Comparison of ENCODE assay signal across 8 cellular contexts in genomic region chr6:53065266-53066058, GRCh38. TPM values are rescaled to one million over a fixed set of nuclear protein-coding genes. Genes with fewer than 3 reads are reported as not detected.
A peak's percentile ranks its signal among the peaks of the same experiment; 100 is the strongest.
DNase-seq lines count a peak whose midpoint lies in the region; ATAC-seq and TF ChIP-seq lines count a peak whose summit lies in the region.

TSS of gene FBXO9 (plus strand) at chr6:53065404. CDS start at chr6:53065790, 386 bp downstream.

- peaks cover 41% of the 10 kb centered on the region for H3K79me2 ChIP-seq in DND-41 (ENCODE audit: insufficient read depth, low read length)

- H2AFZ ChIP-seq in DND-41 (ENCODE audit: low read depth, low read length) = peak within 1 kb of the TSS; percentile 93

- H4K20me1 ChIP-seq in DND-41 (ENCODE audit: insufficient read depth, low read length) = peaks cover 13% of the 10 kb centered on the region; the same call in 1 of the 2 replicates

- TF ChIP-seq CTCF in DND-41 (IDR thresholded peaks at IDR 0.05; ENCODE audit: borderline replicate concordance, extremely low read depth, low read length, poor library complexity, severe bottlenecking) (no peak), right atrium auricular region (IDR thresholded peaks at IDR 0.05) (no peak)

- H3K4me3 ChIP-seq in DND-41 (ENCODE audit: low read depth in 1 of 2, low read length in 2 of 2) (peak within 1 kb of the TSS; percentile 66 to 77), HUES48 (ENCODE audit: low read depth, low read length) (peak within 1 kb of the TSS; percentile 98), right atrium auricular region (peak within 1 kb of the TSS; percentile 91 to 98), aorta (ENCODE audit: low read length in 2 of 2) (peak within 1 kb of the TSS; percentile 82 to 90)

- H3K27me3 ChIP-seq in DND-41 (ENCODE audit: insufficient read depth, low read length, poor library complexity) (no peaks in the 10 kb centered on the region), HUES48 (ENCODE audit: control insufficient read depth, insufficient read depth, low read length) (no peaks in the 10 kb centered on the region), right atrium auricular region (no peaks in the 10 kb centered on the region), aorta (ENCODE audit: control insufficient read depth in 1 of 2, insufficient read depth in 2 of 2, low read length in 1 of 2) (no peaks in the 10 kb centered on the region)

- H3K36me3 ChIP-seq in DND-41 (ENCODE audit: insufficient read depth, low read length) (peaks cover 4% of the 10 kb centered on the region; the same call in 1 of the 2 replicates), HUES48 (ENCODE audit: control insufficient read depth, insufficient read depth, low read length) (no peaks in the 10 kb centered on the region), right atrium auricular region (no peaks in the 10 kb centered on the region), aorta (ENCODE audit: control insufficient read depth in 1 of 2, insufficient read depth in 2 of 2, low read length in 1 of 2) (no peaks in the 10 kb centered on the region)

- ATAC-seq in DND-41 (ENCODE audit: insufficient read depth, low read depth) (peak; percentile 64), GM21423 (IDR thresholded peaks at IDR 0.05; ENCODE audit: unreplicated experiment) (peak; percentile 39), SK-N-SH treated with all-trans-retinoic acid at 6 μM for 48 hours (peak; percentile 68), aorta (ENCODE audit: low FRiP score) (peak; percentile 89)

- H3K4me1 ChIP-seq in DND-41 (ENCODE audit: insufficient read depth, low read length) (peaks cover 39% of the 10 kb centered on the region), HUES48 (ENCODE audit: control insufficient read depth, insufficient read depth, low read length) (peaks cover 6% of the 10 kb centered on the region; the same call in 1 of the 2 replicates), right atrium auricular region (peaks cover 0 to 38% of the 10 kb centered on the region in 2 donors), aorta (ENCODE audit: control insufficient read depth in 1 of 2, insufficient read depth in 2 of 2, low read length in 2 of 2) (no peaks in the 10 kb centered on the region)

- H3K27ac ChIP-seq in DND-41 (ENCODE audit: low read length) (peak within 1 kb of the TSS; percentile 88), HUES48 (ENCODE audit: low read depth, low read length) (peak within 1 kb of the TSS; percentile 46), right atrium auricular region (peak within 1 kb of the TSS; percentile 87 to 97), aorta (ENCODE audit: low read depth in 1 of 2, low read length in 2 of 2) (peak within 1 kb of the TSS; percentile 15 to 79)

- intact Hi-C loops in aorta (cut with DNase I) = loop anchor here (1.0 kb wide), 2 partner anchors 11 to 183 kb away; no protein-coding TSS in a partner anchor

- H3K4me2 ChIP-seq in DND-41 (ENCODE audit: insufficient read depth, low read length) = peak within 1 kb of the TSS; percentile 94

- DNase-seq in DND-41 (peak; percentile 81), right atrium auricular region (ENCODE audit: low spot score) (no peak), putamen (ENCODE audit: low spot score) (peak; percentile 81), aorta (peak; percentile 78 to 92)
- DNase-seq in activated naive CD8-positive, alpha-beta T cell treated with anti-CD3 and anti-CD28 coated beads, Interleukin-2, amount 50 U/mL, for 16 hours (ENCODE audit: low read depth, low spot score) = peak; percentile 48

- no peaks in the 10 kb centered on the region for H3K9me3 ChIP-seq in DND-41 (ENCODE audit: insufficient read depth, low read length, severe bottlenecking)
- H3K9me3 ChIP-seq in HUES48 (ENCODE audit: control insufficient read depth, insufficient read depth, low read length) = no peaks in the 10 kb centered on the region
- no peaks in the 10 kb centered on the region for H3K9me3 ChIP-seq in right atrium auricular region
- no peaks in the 10 kb centered on the region for H3K9me3 ChIP-seq in aorta (ENCODE audit: control insufficient read depth, low read length)

- 1% methylated on average over 65 to 77 of the region's 77 CpGs for WGBS in aorta, 2 donors

- H3K9ac ChIP-seq in DND-41 (ENCODE audit: low read depth, low read length) (peak within 1 kb of the TSS; percentile 92), HUES48 (ENCODE audit: low read depth, low read length) (peak within 1 kb of the TSS; percentile 72)

TF ChIP-seq in SK-N-SH treated with all-trans-retinoic acid at 6 μM for 48 hours, 23 proteins besides CTCF, POLR2A, EP300 and RAD21:
- TF ChIP-seq ZNF565 (CRISPR knock-in tag; conservative IDR thresholded peaks at IDR 0.05; ENCODE audit: low read depth) = no peak
- no peak for TF ChIP-seq PATZ1 (CRISPR knock-in tag; IDR thresholded peaks at IDR 0.05; ENCODE audit: borderline replicate concordance)
- no peak for TF ChIP-seq ZC3H10 (CRISPR knock-in tag; IDR thresholded peaks at IDR 0.05)
- TF ChIP-seq PPARA (CRISPR knock-in tag; IDR thresholded peaks at IDR 0.05; ENCODE audit: borderline replicate concordance) = no peak
- no peak for TF ChIP-seq ZFP3 (CRISPR knock-in tag; IDR thresholded peaks at IDR 0.05)
- TF ChIP-seq ISL1 (CRISPR knock-in tag; IDR thresholded peaks at IDR 0.05) = no peak
- no peak for TF ChIP-seq ZFP30 (CRISPR knock-in tag; IDR thresholded peaks at IDR 0.05)
- no peak for TF ChIP-seq CREB5 (CRISPR knock-in tag; IDR thresholded peaks at IDR 0.05; ENCODE audit: low read depth)
- TF ChIP-seq GLIS3 (CRISPR knock-in tag; IDR thresholded peaks at IDR 0.05) = no peak
- TF ChIP-seq RARB (CRISPR knock-in tag; IDR thresholded peaks at IDR 0.05) = no peak
- TF ChIP-seq TCF4 (CRISPR knock-in tag; IDR thresholded peaks at IDR 0.05; ENCODE audit: borderline replicate concordance) = no peak
- TF ChIP-seq ARNTL (CRISPR knock-in tag; IDR thresholded peaks at IDR 0.05; ENCODE audit: borderline replicate concordance, low read depth) = no peak
- no peak for TF ChIP-seq ZNF8 (CRISPR knock-in tag; IDR thresholded peaks at IDR 0.05)

RNA-seq across cellular contexts. Expression of gene FBXO9, which starts in this region (rescaled TPM):
- total RNA-seq in right atrium auricular region (10 to 100 TPM; 35.8 to 50.5 TPM), aorta (100 to 1,000 TPM in 1 of 2 donors, 10 to 100 TPM in 1; 86.5 to 112 TPM)
- 10 to 100 TPM; 44.2 to 62.4 TPM for polyA plus RNA-seq in aorta

Comparison
In these comparisons a context has a peak if more than half of its experiments do, and no peak if none do; other contexts are left out.
1. ATAC-seq: peak in every context shown above with its lines; median percentile 89 in aorta; 68 in SK-N-SH treated with all-trans-retinoic acid at 6 μM for 48 hours; 64 in DND-41; 39 in GM21423.